Comparison of ENCODE assay signal across 3 cellular contexts in genomic region chr17:428414-428813, GRCh38.
A peak's percentile ranks its signal among the peaks of the same experiment; 100 is the strongest.
TF ChIP-seq lines count a peak whose summit lies in the region.

No MANE protein-coding gene starts in this region.

TF ChIP-seq in HCT116, 20 proteins besides CTCF, POLR2A, EP300 and RAD21:
- no peak for TF ChIP-seq POLR2AphosphoS5 (IDR thresholded peaks at IDR 0.05; ENCODE audit: low read depth, low read length)
- TF ChIP-seq CEBPB (IDR thresholded peaks at IDR 0.05; ENCODE audit: low read depth) = no peak
- TF ChIP-seq CBX3 (IDR thresholded peaks at IDR 0.05; ENCODE audit: low read depth) = peak; percentile 62; the same call in 1 of the 2 replicates
- TF ChIP-seq ELF1 (IDR thresholded peaks at IDR 0.05; ENCODE audit: borderline replicate concordance, low read depth) = no peak

TF ChIP-seq in IMR-90, 13 proteins besides CTCF, POLR2A, EP300 and RAD21:
- no peak for TF ChIP-seq SMC3 (IDR thresholded peaks at IDR 0.05; ENCODE audit: low read depth, low read length)
- no peak for TF ChIP-seq MXI1 (IDR thresholded peaks at IDR 0.05; ENCODE audit: borderline replicate concordance, low read depth, low read length)
- TF ChIP-seq CEBPB (IDR thresholded peaks at IDR 0.05; ENCODE audit: low read depth, low read length) = no peak
- peak; percentile 62 for TF ChIP-seq NFE2L2 (IDR thresholded peaks at IDR 0.05; ENCODE audit: low read depth, low read length)

TF ChIP-seq in H1, 55 proteins besides CTCF, POLR2A, EP300 and RAD21:
- TF ChIP-seq TEAD4 (IDR thresholded peaks at IDR 0.05; ENCODE audit: low read depth, low read length) (no peak), KDM5A (IDR thresholded peaks at IDR 0.05; ENCODE audit: low read length) (peak; percentile 50; the same call in 1 of the 2 replicates)
